ENCODE assay signal across 1 cellular context in the genomic region with DNA sequence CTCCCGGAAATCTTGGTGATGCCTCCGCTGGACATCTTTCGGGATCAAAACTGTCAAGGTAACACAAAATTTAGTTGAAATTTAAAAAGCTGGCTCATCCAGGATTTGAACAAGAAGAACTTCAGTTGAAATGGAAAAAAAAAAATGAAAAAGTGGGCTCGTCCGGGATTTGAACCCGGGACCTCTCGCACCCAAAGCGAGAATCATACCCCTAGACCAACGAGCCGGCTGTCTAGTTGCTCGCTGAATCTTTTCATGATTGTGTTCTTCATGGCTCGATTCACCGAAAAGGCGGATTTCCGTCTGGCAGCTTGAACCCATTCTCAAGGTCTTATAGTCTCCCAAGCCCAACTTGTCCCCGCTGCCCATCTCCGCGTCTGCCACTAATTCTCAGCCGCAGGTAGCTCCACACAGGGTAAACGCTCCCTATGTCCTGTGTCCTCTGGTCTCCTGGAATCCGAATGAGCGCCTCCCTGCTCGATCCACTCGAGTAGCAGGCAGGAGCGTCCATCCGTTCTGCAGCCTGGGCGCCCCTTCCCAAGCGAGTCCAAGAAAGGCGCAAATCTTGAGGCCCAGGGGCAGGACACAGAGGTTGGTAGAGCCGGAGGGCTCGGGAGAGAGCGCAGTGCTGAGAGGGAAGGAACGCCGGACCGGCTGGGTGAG.
A peak's percentile ranks its signal among the peaks of the same experiment; 100 is the strongest.
TF ChIP-seq lines count a peak whose summit lies in the region.

No MANE protein-coding gene starts in this region.

TF ChIP-seq in HEK293, 187 proteins besides CTCF, POLR2A, EP300 and RAD21 (continued from another document):
- TF ChIP-seq ZNF837 (tag by site-specific recombination; IDR thresholded peaks at IDR 0.05) (no peak), ZFP69B (tag by site-specific recombination; IDR thresholded peaks at IDR 0.05) (no peak), ZNF621 (tag by site-specific recombination; IDR thresholded peaks at IDR 0.05) (no peak), ZSCAN30 (tag by site-specific recombination; IDR thresholded peaks at IDR 0.05) (0 out of 2 replicates have a peak, but pooled peaks have one; percentile 50), KLF16 (tag by site-specific recombination; IDR thresholded peaks at IDR 0.05) (no peak), ZNF112 (tag by site-specific recombination; IDR thresholded peaks at IDR 0.05) (no peak), ZNF292 (tag by site-specific recombination; IDR thresholded peaks at IDR 0.05; ENCODE audit: borderline replicate concordance, low read depth) (no peak), ZNF670 (tag by site-specific recombination; IDR thresholded peaks at IDR 0.05; ENCODE audit: low read depth) (no peak), ZNF830 (tag by site-specific recombination; IDR thresholded peaks at IDR 0.05; ENCODE audit: low read depth) (no peak), ZNF16 (tag by site-specific recombination; IDR thresholded peaks at IDR 0.05; ENCODE audit: low read depth) (no peak), ZNF2 (tag by site-specific recombination; IDR thresholded peaks at IDR 0.05) (no peak; the same call in 1 of the 2 replicates), RBAK (tag by site-specific recombination; IDR thresholded peaks at IDR 0.05) (no peak)
- TF ChIP-seq, protein P1, sequence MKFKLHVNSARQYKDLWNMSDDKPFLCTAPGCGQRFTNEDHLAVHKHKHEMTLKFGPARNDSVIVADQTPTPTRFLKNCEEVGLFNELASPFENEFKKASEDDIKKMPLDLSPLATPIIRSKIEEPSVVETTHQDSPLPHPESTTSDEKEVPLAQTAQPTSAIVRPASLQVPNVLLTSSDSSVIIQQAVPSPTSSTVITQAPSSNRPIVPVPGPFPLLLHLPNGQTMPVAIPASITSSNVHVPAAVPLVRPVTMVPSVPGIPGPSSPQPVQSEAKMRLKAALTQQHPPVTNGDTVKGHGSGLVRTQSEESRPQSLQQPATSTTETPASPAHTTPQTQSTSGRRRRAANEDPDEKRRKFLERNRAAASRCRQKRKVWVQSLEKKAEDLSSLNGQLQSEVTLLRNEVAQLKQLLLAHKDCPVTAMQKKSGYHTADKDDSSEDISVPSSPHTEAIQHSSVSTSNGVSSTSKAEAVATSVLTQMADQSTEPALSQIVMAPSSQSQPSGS (tag by site-specific recombination; IDR thresholded peaks at IDR 0.05; ENCODE audit: low read depth), result no peak
- TF ChIP-seq, protein P2, sequence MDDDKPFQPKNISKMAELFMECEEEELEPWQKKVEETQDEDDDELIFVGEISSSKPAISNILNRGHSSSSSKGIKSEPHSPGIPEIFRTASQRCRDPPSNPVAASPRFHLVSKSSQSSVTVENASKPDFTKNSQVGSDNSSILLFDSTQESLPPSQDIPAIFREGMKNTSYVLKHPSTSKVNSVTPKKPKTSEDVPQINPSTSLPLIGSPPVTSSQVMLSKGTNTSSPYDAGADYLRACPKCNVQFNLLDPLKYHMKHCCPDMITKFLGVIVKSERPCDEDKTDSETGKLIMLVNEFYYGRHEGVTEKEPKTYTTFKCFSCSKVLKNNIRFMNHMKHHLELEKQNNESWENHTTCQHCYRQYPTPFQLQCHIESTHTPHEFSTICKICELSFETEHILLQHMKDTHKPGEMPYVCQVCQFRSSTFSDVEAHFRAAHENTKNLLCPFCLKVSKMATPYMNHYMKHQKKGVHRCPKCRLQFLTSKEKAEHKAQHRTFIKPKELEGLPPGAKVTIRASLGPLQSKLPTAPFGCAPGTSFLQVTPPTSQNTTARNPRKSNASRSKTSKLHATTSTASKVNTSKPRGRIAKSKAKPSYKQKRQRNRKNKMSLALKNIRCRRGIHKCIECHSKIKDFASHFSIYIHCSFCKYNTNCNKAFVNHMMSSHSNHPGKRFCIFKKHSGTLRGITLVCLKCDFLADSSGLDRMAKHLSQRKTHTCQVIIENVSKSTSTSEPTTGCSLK (tag by site-specific recombination; IDR thresholded peaks at IDR 0.05), result no peak
- TF ChIP-seq, protein P3, sequence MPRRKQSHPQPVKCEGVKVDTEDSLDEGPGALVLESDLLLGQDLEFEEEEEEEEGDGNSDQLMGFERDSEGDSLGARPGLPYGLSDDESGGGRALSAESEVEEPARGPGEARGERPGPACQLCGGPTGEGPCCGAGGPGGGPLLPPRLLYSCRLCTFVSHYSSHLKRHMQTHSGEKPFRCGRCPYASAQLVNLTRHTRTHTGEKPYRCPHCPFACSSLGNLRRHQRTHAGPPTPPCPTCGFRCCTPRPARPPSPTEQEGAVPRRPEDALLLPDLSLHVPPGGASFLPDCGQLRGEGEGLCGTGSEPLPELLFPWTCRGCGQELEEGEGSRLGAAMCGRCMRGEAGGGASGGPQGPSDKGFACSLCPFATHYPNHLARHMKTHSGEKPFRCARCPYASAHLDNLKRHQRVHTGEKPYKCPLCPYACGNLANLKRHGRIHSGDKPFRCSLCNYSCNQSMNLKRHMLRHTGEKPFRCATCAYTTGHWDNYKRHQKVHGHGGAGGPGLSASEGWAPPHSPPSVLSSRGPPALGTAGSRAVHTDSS (tag by site-specific recombination; IDR thresholded peaks at IDR 0.05), result no peak
- TF ChIP-seq, protein P4, sequence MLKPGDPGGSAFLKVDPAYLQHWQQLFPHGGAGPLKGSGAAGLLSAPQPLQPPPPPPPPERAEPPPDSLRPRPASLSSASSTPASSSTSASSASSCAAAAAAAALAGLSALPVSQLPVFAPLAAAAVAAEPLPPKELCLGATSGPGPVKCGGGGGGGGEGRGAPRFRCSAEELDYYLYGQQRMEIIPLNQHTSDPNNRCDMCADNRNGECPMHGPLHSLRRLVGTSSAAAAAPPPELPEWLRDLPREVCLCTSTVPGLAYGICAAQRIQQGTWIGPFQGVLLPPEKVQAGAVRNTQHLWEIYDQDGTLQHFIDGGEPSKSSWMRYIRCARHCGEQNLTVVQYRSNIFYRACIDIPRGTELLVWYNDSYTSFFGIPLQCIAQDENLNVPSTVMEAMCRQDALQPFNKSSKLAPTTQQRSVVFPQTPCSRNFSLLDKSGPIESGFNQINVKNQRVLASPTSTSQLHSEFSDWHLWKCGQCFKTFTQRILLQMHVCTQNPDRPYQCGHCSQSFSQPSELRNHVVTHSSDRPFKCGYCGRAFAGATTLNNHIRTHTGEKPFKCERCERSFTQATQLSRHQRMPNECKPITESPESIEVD (tag by site-specific recombination; IDR thresholded peaks at IDR 0.05), result no peak
